In genomic region chr14:67533754-67534085, GRCh38 we compare ENCODE assay signal across 9 cellular contexts. TPM values are rescaled to one million over a fixed set of nuclear protein-coding genes. Genes with fewer than 3 reads are reported as not detected.
DNase-seq lines count a peak whose midpoint lies in the region; ATAC-seq and TF ChIP-seq lines count a peak whose summit lies in the region.
"Had no signal": no experiment of that assay in that cellular context is flagged by ENCODE, and none has a peak within 500 bp of the region (broad histone marks: within the 10 kb centered on the region; RNA-seq: fewer than 3 reads in every experiment).

No MANE protein-coding gene starts in this region.

- TF ChIP-seq CTCF in kidney epithelial cell (IDR thresholded peaks at IDR 0.05; ENCODE audit: insufficient read depth, low read length, poor library complexity, severe bottlenecking), result no peak

- DNase-seq in NCI-H526 (lab: John Stamatoyannopoulos, UW) (peak; percentile 51 to 70), NCI-H526 treated with DMSO at 0.1 percent for 48 hours (lab: John Stamatoyannopoulos, UW) (no peak), adipocyte (ENCODE audit: low read depth) (peak; percentile 9), kidney epithelial cell (ENCODE audit: low read depth) (no peak), superior temporal gyrus (ENCODE audit: extremely low spot score) (peak; percentile 59), cerebellum (ENCODE audit: low spot score) (no peak)

- no peaks in the 10 kb centered on the region for H3K36me3 ChIP-seq in adipocyte (ENCODE audit: control insufficient read depth, insufficient read depth, low read length, severe bottlenecking)
- no peaks in the 10 kb centered on the region for H3K36me3 ChIP-seq in kidney epithelial cell (ENCODE audit: control insufficient read depth, insufficient read depth, low read length)
- H3K36me3 ChIP-seq: SJSA1 had no signal

- peak overlapping the region; percentile 84 for H3K9ac ChIP-seq in adipocyte (ENCODE audit: low read length)

- H3K4me3 ChIP-seq in adipocyte (ENCODE audit: low read length), result peak overlapping the region; percentile 84
- peak overlapping the region; percentile 71 for H3K4me3 ChIP-seq in kidney epithelial cell (ENCODE audit: low read depth, low read length)

- H3K4me1 ChIP-seq in adipocyte (ENCODE audit: control insufficient read depth, insufficient read depth, low read length), result peaks cover 2% of the 10 kb centered on the region

- peaks cover 13% of the 10 kb centered on the region for H3K27me3 ChIP-seq in adipocyte (replicated peaks; ENCODE audit: control insufficient read depth, insufficient read depth, low read length)
- no peaks in the 10 kb centered on the region for H3K27me3 ChIP-seq in kidney epithelial cell (ENCODE audit: control insufficient read depth, insufficient read depth, low read length)

- no peaks in the 10 kb centered on the region for H3K9me3 ChIP-seq in adipocyte (ENCODE audit: control insufficient read depth, low read length)
- H3K9me3 ChIP-seq: SJSA1 had no signal

- ATAC-seq in HG03342 (IDR thresholded peaks at IDR 0.05; ENCODE audit: unreplicated experiment), result no peak
- no peak for ATAC-seq in GM19455 (IDR thresholded peaks at IDR 0.05; ENCODE audit: unreplicated experiment)

RNA-seq across cellular contexts. Expression of gene PLEKHH1, which starts 0.6 kb away (rescaled TPM):
- 9.4 and 11.5 TPM in 2 replicates for total RNA-seq in kidney epithelial cell
- 13.2 TPM for total RNA-seq in cerebellum

RNA-seq across cellular contexts. Expression of gene TMEM229B, which starts 45.2 kb away (rescaled TPM):
- 0.21 and 0.41 TPM in 2 replicates for total RNA-seq in kidney epithelial cell
- 16.0 TPM for total RNA-seq in cerebellum

Comparison
In these comparisons a context has a peak if more than half of its experiments do, and no peak if none do; other contexts are left out.
1. DNase-seq: peak in NCI-H526 (2 of 2), adipocyte (single experiment) and superior temporal gyrus (single experiment); none in NCI-H526 treated with DMSO at 0.1 percent for 48 hours (single experiment), kidney epithelial cell (single experiment) and cerebellum (single experiment).
2. RNA of gene TMEM229B, which starts 45.2 kb away (total RNA-seq): 16.0 TPM in cerebellum (single experiment); 0.21 to 0.41 TPM in kidney epithelial cell; every median in the first group is over 10 times any median in the second.